Comparison of ENCODE assay signal across 33 cellular contexts in the genomic region with DNA sequence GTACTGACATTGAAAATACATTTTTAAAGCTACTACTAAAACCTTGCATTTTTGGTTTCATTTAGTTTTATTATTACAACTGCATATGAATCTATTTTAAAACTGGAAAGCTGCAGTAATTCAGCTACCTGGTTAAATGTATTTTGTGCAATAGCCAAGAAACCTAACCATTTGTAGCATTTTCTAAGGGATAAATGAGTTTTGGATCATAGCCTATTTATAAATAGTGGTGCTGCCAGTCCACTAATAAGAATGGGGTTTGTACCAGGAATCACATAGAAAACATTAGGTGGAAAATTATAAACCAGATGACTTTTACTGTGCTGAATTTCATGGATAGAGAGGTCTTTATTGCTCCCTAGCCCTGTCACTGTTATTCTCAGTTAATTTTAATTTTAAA.
"Had no signal": no experiment of that assay in that cellular context is flagged by ENCODE, and none has a peak within 500 bp of the region (broad histone marks: within the 10 kb centered on the region; RNA-seq: fewer than 3 reads in every experiment).

No MANE protein-coding gene starts in this region.

- FAIRE-seq: astrocyte, bronchial epithelial cell had no signal

- H3K36me3 ChIP-seq: adrenal gland, ascending aorta, brain microvascular endothelial cell, cardiac muscle cell had no signal

- ATAC-seq: activated naive CD4-positive, alpha-beta T cell treated with anti-CD3 and anti-CD28 coated beads, Interleukin-2, amount 50 U/mL, for 72 hours; activated naive CD8-positive, alpha-beta T cell treated with anti-CD3 and anti-CD28 coated beads, Interleukin-2, amount 50 U/mL, for 24 hours; activated T-cell treated with anti-CD3 and anti-CD28 coated beads, Interleukin-2, amount 50 U/mL, for 4 hours; activated T-cell treated with anti-CD3 and anti-CD28 coated beads, Interleukin-2, amount 50 U/mL, for 72 hours; activated T-helper 17 cell treated with anti-CD3 and anti-CD28 coated beads, Interleukin-2, amount 50 U/mL, for 72 hours; body of pancreas had no signal

- H3K9me3 ChIP-seq: adrenal gland, ascending aorta, body of pancreas, breast epithelium had no signal

- H3K27ac ChIP-seq: adrenal gland, ascending aorta, body of pancreas, brain microvascular endothelial cell, breast epithelium, cardiac muscle cell had no signal

- H3K4me1 ChIP-seq: adrenal gland, ascending aorta, body of pancreas, breast epithelium had no signal

- H3K4me3 ChIP-seq: adrenal gland, ascending aorta, body of pancreas, breast epithelium, cardiac muscle cell had no signal

- H3K27me3 ChIP-seq: adrenal gland, ascending aorta, body of pancreas, brain microvascular endothelial cell, breast epithelium, cardiac muscle cell had no signal

- DNase-seq: activated effector memory CD4-positive, alpha-beta T cell treated with anti-CD3 and anti-CD28 coated beads, Interleukin-2, amount 50 U/mL, for 16 hours; activated effector memory CD4-positive, alpha-beta T cell treated with Interleukin-2 at 50 U/mL for 16 hours; activated gamma-delta T cell; activated gamma-delta T cell treated with Interleukin-2 at 50 U/mL for 16 hours; activated naive CD4-positive, alpha-beta T cell; activated naive CD4-positive, alpha-beta T cell treated with anti-CD3 and anti-CD28 coated beads for 36 hours; activated naive CD4-positive, alpha-beta T cell treated with anti-CD3 and anti-CD28 coated beads, Interleukin-2, amount 10 ng/mL, durations not matched to agents 7 days and 5 days; activated naive CD4-positive, alpha-beta T cell treated with anti-CD3 and anti-CD28 coated beads, Interleukin-2, amount 50 U/mL, for 16 hours; activated naive CD4-positive, alpha-beta T cell treated with Interleukin-2 at 50 U/mL for 16 hours; activated naive CD8-positive, alpha-beta T cell treated with anti-CD3 and anti-CD28 coated beads for 36 hours; activated naive CD8-positive, alpha-beta T cell treated with anti-CD3 and anti-CD28 coated beads, Interleukin-2, amount 10 ng/mL, durations not matched to agents 7 days and 5 days; activated naive CD8-positive, alpha-beta T cell treated with anti-CD3 and anti-CD28 coated beads, Interleukin-2, amount 50 U/mL, for 24 hours; activated T-cell treated with anti-CD3 and anti-CD28 coated beads, Interleukin-2, amount 50 U/mL, for 1 hour; activated T-cell treated with anti-CD3 and anti-CD28 coated beads, Interleukin-2, amount 50 U/mL, for 24 hours; activated T-cell treated with anti-CD3 and anti-CD28 coated beads, Interleukin-2, amount 50 U/mL, for 4 hours; activated T-cell treated with anti-CD3 and anti-CD28 coated beads, Interleukin-2, amount 50 U/mL, for 48 hours; activated T-cell treated with anti-CD3 and anti-CD28 coated beads, Interleukin-2, amount 50 U/mL, for 72 hours; adrenal gland; amniotic stem cell; amygdala; anterior cingulate cortex; aorta; body of pancreas; brain microvascular endothelial cell; central memory CD4-positive, alpha-beta T cell; cerebellar nuclear complex had no signal
